16 cellular contexts compared by ENCODE assay signal in the genomic region with DNA sequence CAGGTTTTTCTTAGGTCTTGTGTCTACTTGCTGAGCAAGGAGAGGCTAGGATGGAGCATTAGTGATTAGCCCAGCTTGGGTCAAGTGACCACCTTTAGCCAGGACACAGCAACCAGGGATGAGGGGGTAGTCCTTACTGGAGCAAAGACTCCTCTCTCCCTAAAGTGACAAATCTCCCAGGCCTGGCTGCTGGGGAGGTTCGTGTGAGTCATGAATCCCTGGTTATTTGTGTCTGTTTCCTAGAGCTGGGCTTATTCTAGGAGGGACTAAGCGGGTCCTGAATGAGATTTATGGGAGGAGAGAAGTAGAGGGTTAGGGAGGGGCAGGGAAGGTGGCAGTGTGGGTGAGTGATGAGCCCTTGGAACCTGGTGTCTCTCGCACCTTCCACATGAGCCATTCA.
"Had no signal": no experiment of that assay in that cellular context is flagged by ENCODE, and none has a peak within 500 bp of the region (broad histone marks: within the 10 kb centered on the region; RNA-seq: fewer than 3 reads in every experiment).

No MANE protein-coding gene starts in this region.

- H3K4me1 ChIP-seq: esophagus squamous epithelium, gastroesophageal sphincter, stomach, uterus had no signal

- H3K9me3 ChIP-seq: esophagus squamous epithelium, mucosa of descending colon, uterus had no signal

- H3K27ac ChIP-seq: esophagus squamous epithelium, gastroesophageal sphincter, stomach, uterus had no signal

- DNase-seq: effector memory CD8-positive, alpha-beta T cell; esophagus squamous epithelium; foreskin fibroblast; glutamatergic neuron; left cardiac atrium; mucosa of descending colon; naive thymus-derived CD8-positive, alpha-beta T cell; posterior cingulate gyrus; small intestine; stimulated activated CD4-positive, alpha-beta T cell treated with anti-CD3 and anti-CD28 coated beads, Interleukin-12 subunit alpha, Interleukin-12 subunit beta, amount 100 ng/mL, for 4 hours; stimulated activated naive CD4-positive, alpha-beta T cell; stomach; substantia nigra; trophoblast cell; uterus had no signal

- H3K36me3 ChIP-seq: esophagus squamous epithelium, gastroesophageal sphincter, stomach, uterus had no signal

- H3K27me3 ChIP-seq: esophagus squamous epithelium, uterus had no signal

- ATAC-seq: effector memory CD8-positive, alpha-beta T cell; gastroesophageal sphincter; left cardiac atrium; mucosa of descending colon; naive thymus-derived CD8-positive, alpha-beta T cell had no signal

- H3K4me3 ChIP-seq: esophagus squamous epithelium, gastroesophageal sphincter, mucosa of descending colon, stomach, uterus had no signal
